8 cellular contexts compared by ENCODE assay signal in the genomic region with DNA sequence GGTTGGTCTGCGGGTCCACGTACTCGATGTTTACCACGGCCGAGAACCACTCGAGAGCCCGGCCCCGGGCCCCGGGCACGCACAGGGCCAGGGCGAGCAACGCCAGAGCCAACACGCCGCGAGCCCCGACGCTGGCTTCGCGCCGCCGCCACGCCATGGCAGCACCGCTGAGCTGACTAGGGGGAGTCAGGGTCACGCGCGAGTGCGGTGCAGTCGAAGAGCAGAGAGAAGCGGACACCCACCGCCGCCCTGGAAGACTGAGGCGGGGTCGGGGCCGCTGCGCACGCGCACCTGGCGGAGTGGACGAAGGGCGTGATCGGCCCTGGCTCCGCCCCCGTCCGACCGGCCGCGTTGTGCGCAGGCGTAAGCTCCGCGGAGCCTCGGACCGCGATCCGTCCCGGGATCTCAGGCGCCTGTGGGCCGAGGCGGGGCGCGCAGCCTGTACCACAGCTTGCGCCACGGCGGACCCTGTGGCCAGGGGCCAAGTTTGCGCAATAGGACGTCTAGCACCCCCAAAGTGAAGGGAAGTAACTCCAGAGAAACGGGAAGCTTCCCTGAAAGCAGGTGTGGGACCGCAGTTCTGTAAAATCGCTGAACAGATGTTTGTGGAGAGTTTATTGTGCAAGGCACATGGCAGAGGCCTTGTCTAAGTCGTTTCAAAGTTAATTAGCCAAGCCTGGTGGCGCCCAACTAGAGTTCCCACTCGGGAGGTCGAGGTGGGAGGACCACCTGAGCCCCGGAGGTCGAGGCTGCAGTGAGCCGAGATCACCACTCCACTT. TPM values are rescaled to one million over a fixed set of nuclear protein-coding genes. Genes with fewer than 3 reads are reported as not detected.
DNase-seq lines count a peak whose midpoint lies in the region; ATAC-seq, FAIRE-seq and TF ChIP-seq lines count a peak whose summit lies in the region.

A gene with protein sequence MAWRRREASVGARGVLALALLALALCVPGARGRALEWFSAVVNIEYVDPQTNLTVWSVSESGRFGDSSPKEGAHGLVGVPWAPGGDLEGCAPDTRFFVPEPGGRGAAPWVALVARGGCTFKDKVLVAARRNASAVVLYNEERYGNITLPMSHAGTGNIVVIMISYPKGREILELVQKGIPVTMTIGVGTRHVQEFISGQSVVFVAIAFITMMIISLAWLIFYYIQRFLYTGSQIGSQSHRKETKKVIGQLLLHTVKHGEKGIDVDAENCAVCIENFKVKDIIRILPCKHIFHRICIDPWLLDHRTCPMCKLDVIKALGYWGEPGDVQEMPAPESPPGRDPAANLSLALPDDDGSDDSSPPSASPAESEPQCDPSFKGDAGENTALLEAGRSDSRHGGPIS (minus strand): TSS at position 270 of the 779 bp plus-strand sequence. CDS start 113 bp downstream, at position 157.

- no peaks in the 10 kb centered on the region for H3K9me3 ChIP-seq in pancreas
- no peaks in the 10 kb centered on the region for H3K9me3 ChIP-seq in thyroid gland

- H3K4me3 ChIP-seq in pancreas (peak within 1 kb of the TSS; percentile 92 to 97 (median 95)), thyroid gland (replicated peaks in 1 of 3) (peak within 1 kb of the TSS; percentile 62 to 96 (median 68))

- H3K27ac ChIP-seq in pancreas (peak within 1 kb of the TSS; percentile 84 to 95 (median 88)), thyroid gland (peak within 1 kb of the TSS; percentile 79 to 84 (median 81))

- H3K36me3 ChIP-seq in pancreas (no peaks in the 10 kb centered on the region), thyroid gland (no peaks in the 10 kb centered on the region)

- TF ChIP-seq POLR2A in GM10847 (IDR thresholded peaks at IDR 0.05; ENCODE audit: extremely low read depth, insufficient read length) (peak; percentile 84), thyroid gland (IDR thresholded peaks at IDR 0.05) (peak; percentile 69 to 95)

- 2 to 4% methylated on average over 72 to 76 of the region's 76 CpGs for WGBS in pancreas, 2 donors
- 10 to 15% methylated on average over 23 to 24 of the region's 76 CpGs for WGBS in thyroid gland, 2 donors

- H3K4me3 Mint-ChIP-seq in glutamatergic neuron (ENCODE audit: unreplicated experiment), result peak within 1 kb of the TSS; percentile 90

- no peaks in the 10 kb centered on the region for H3K27me3 ChIP-seq in pancreas
- H3K27me3 ChIP-seq in thyroid gland, result no peaks in the 10 kb centered on the region

- intact Hi-C loops in pancreas (cut with DNase I) (no loop called here), thyroid gland (cut with DNase I) (loop anchor here (5.0 kb wide), 1 partner anchor 51 kb away; no protein-coding TSS in a partner anchor)

- peak within 1 kb of the TSS; percentile 93 to 94 for H3K27ac Mint-ChIP-seq in activated naive CD4-positive, alpha-beta T cell treated with anti-CD3 and anti-CD28 coated beads, Interleukin-2, amount 50 U/mL, for 72 hours
- peak within 1 kb of the TSS; percentile 82 for H3K27ac Mint-ChIP-seq in glutamatergic neuron (ENCODE audit: unreplicated experiment)

- DNase-seq in NCI-H1105 (lab: John Stamatoyannopoulos, UW), result peak; percentile 68
- peak; percentile 99 for DNase-seq in SKM-1 (lab: John Stamatoyannopoulos, UW; ENCODE audit: unreplicated experiment)
- DNase-seq in activated naive CD4-positive, alpha-beta T cell treated with anti-CD3 and anti-CD28 coated beads, Interleukin-2, amount 50 U/mL, for 72 hours (ENCODE audit: low spot score in 2 of 2), result peak; percentile 94
- peak; percentile 96 for DNase-seq in glutamatergic neuron
- DNase-seq in pancreas, result peak; percentile 86 to 100 (median 95)
- DNase-seq in thyroid gland, result peak; percentile 88 to 91

- H3K27me3 Mint-ChIP-seq in glutamatergic neuron (ENCODE audit: unreplicated experiment), result peaks cover 1% of the 10 kb centered on the region

- H3K4me1 ChIP-seq in pancreas, result peaks cover 12 to 40% (median 24%) of the 10 kb centered on the region in 3 donors
- peaks cover 18 to 25% of the 10 kb centered on the region in 2 donors for H3K4me1 ChIP-seq in thyroid gland

- peaks cover 21% of the 10 kb centered on the region for H3K4me1 Mint-ChIP-seq in glutamatergic neuron (ENCODE audit: low read depth, unreplicated experiment)

- no peaks in the 10 kb centered on the region for H3K9me3 Mint-ChIP-seq in activated naive CD4-positive, alpha-beta T cell treated with anti-CD3 and anti-CD28 coated beads, Interleukin-2, amount 50 U/mL, for 72 hours
- peaks cover 11% of the 10 kb centered on the region for H3K9me3 Mint-ChIP-seq in glutamatergic neuron (ENCODE audit: unreplicated experiment)

- no peak for TF ChIP-seq CTCF in glutamatergic neuron (IDR thresholded peaks at IDR 0.05; ENCODE audit: partially characterized antibody, unreplicated experiment)
- TF ChIP-seq CTCF in pancreas (IDR thresholded peaks at IDR 0.05), result no peak
- peak in 2 of 6 experiments; percentile 29 to 32 for TF ChIP-seq CTCF in thyroid gland (IDR thresholded peaks at IDR 0.05)

- ATAC-seq in HG02623 (IDR thresholded peaks at IDR 0.05; ENCODE audit: unreplicated experiment) (peak; percentile 49), pancreas (peak; percentile 82 to 93 (median 91))
- peak; percentile 61 to 65 for ATAC-seq in activated naive CD4-positive, alpha-beta T cell treated with anti-CD3 and anti-CD28 coated beads, Interleukin-2, amount 50 U/mL, for 72 hours

- FAIRE-seq in pancreas (lab: Jason Lieb, UNC), result no peak

- H3K36me3 Mint-ChIP-seq in activated naive CD4-positive, alpha-beta T cell treated with anti-CD3 and anti-CD28 coated beads, Interleukin-2, amount 50 U/mL, for 72 hours, result peaks cover 17 to 33% of the 10 kb centered on the region in 2 donors
- peaks cover 4% of the 10 kb centered on the region for H3K36me3 Mint-ChIP-seq in glutamatergic neuron (ENCODE audit: unreplicated experiment)

RNA-seq across cellular contexts. Expression of the gene that starts here (rescaled TPM):
- 10 to 100 TPM; 46.8 to 54.1 TPM for total RNA-seq in activated naive CD4-positive, alpha-beta T cell treated with anti-CD3 and anti-CD28 coated beads, Interleukin-2, amount 50 U/mL, for 72 hours
- total RNA-seq in glutamatergic neuron (ENCODE audit: unreplicated experiment) (26.9 TPM), pancreas (10 to 100 TPM; 18.8 to 36.9 (median 24.5) TPM), thyroid gland (10 to 100 TPM; 49.5 to 95.6 (median 68.5) TPM)
- 10 to 100 TPM; 24.3 to 27.1 TPM for polyA plus RNA-seq in pancreas

Comparison
In these comparisons a context has a peak if more than half of its experiments do, and no peak if none do; other contexts are left out.
1. Peak in every context shown above with its lines: DNase-seq, ATAC-seq, H3K4me3 ChIP-seq and H3K27ac ChIP-seq.